In genomic region chr2:43518718-43519117, GRCh38 we compare ENCODE assay signal across 10 cellular contexts.
DNase-seq lines count a peak whose midpoint lies in the region; ATAC-seq and TF ChIP-seq lines count a peak whose summit lies in the region.
"Had no signal": no experiment of that assay in that cellular context is flagged by ENCODE, and none has a peak within 500 bp of the region (broad histone marks: within the 10 kb centered on the region; RNA-seq: fewer than 3 reads in every experiment).

No MANE protein-coding gene starts in this region.

- TF ChIP-seq CTCF in heart left ventricle (IDR thresholded peaks at IDR 0.05) (no peak), colonic mucosa (IDR thresholded peaks at IDR 0.05) (no peak), nephron progenitor cell (IDR thresholded peaks at IDR 0.05) (no peak), upper lobe of left lung (IDR thresholded peaks at IDR 0.05) (no peak)

- CTCF ChIA-PET in activated CD4-positive, alpha-beta T cell treated with anti-CD3 and anti-CD28 coated beads for 36 hours (lab: Charles Lee): interaction anchor here (1.0 to 1.6 kb wide), 3 partner anchors 11 to 35 kb away, joined by 3 to 4 read pairs (median 3); no protein-coding TSS in a partner anchor

- no peaks in the 10 kb centered on the region for H3K9me3 Mint-ChIP-seq in nephron progenitor cell
- H3K9me3 Mint-ChIP-seq in activated CD4-positive, alpha-beta T cell treated with anti-CD3 and anti-CD28 coated beads for 36 hours (ENCODE audit: low read depth): no peaks in the 10 kb centered on the region

- WGBS in heart left ventricle, 4 donors: 95 to 99% (median 97%) methylated on average over 2 of the region's 2 CpGs
- WGBS in upper lobe of left lung, 2 donors: 96 to 99% methylated on average over 2 of the region's 2 CpGs

- H3K4me1 ChIP-seq in heart left ventricle (peaks cover 2 to 57% (median 43%) of the 10 kb centered on the region in 12 donors), colonic mucosa (no peaks in the 10 kb centered on the region), upper lobe of left lung (peaks cover 40 to 48% (median 45%) of the 10 kb centered on the region in 4 donors)

- TF ChIP-seq EP300 in upper lobe of left lung (IDR thresholded peaks at IDR 0.05): no peak

- H3K27ac ChIP-seq in heart left ventricle (peak overlapping the region in 10 of 12 donors; percentile 2 to 81 (median 59)), colonic mucosa (peak overlapping the region; percentile 58), upper lobe of left lung (peak overlapping the region; percentile 73 to 80 (median 77))

- peak overlapping the region; percentile 65 for H3K27ac Mint-ChIP-seq in nephron progenitor cell
- H3K27ac Mint-ChIP-seq in activated CD4-positive, alpha-beta T cell treated with anti-CD3 and anti-CD28 coated beads for 36 hours: no peak overlapping the region

- no peaks in the 10 kb centered on the region for H3K9me3 ChIP-seq in heart left ventricle
- no peaks in the 10 kb centered on the region for H3K9me3 ChIP-seq in colonic mucosa
- no peaks in the 10 kb centered on the region for H3K9me3 ChIP-seq in upper lobe of left lung

- intact Hi-C loops in heart left ventricle (cut with DNase I): no loop called here
- intact Hi-C loops in Right ventricle myocardium inferior (cut with DNase I): no loop called here
- intact Hi-C loops in colonic mucosa (cut with DNase I): no loop called here
- intact Hi-C loops in activated CD4-positive, alpha-beta T cell treated with anti-CD3 and anti-CD28 coated beads for 36 hours (cut with DNase I, micrococcal nuclease): no loop called here

- H3K27me3 ChIP-seq in heart left ventricle: no peaks in the 10 kb centered on the region
- H3K27me3 ChIP-seq in colonic mucosa: no peaks in the 10 kb centered on the region
- H3K27me3 ChIP-seq in upper lobe of left lung: no peaks in the 10 kb centered on the region

- ATAC-seq in heart left ventricle: no peak
- ATAC-seq in Right ventricle myocardium inferior: no peak
- ATAC-seq in upper lobe of left lung (ENCODE audit: low FRiP score in 2 of 2): no peak
- no peak for ATAC-seq in activated CD4-positive, alpha-beta T cell treated with anti-CD3 and anti-CD28 coated beads for 36 hours

- H3K36me3 Mint-ChIP-seq in nephron progenitor cell (ENCODE audit: low read depth): peaks cover under 1% of the 10 kb centered on the region
- peaks cover 8% of the 10 kb centered on the region for H3K36me3 Mint-ChIP-seq in activated CD4-positive, alpha-beta T cell treated with anti-CD3 and anti-CD28 coated beads for 36 hours (ENCODE audit: low read depth)

- POLR2A ChIA-PET in activated CD4-positive, alpha-beta T cell treated with anti-CD3 and anti-CD28 coated beads for 36 hours (lab: Charles Lee): no interaction called here

- H3K4me1 Mint-ChIP-seq in nephron progenitor cell: no peaks in the 10 kb centered on the region
- peaks cover 33% of the 10 kb centered on the region for H3K4me1 Mint-ChIP-seq in activated CD4-positive, alpha-beta T cell treated with anti-CD3 and anti-CD28 coated beads for 36 hours

- H3K9ac ChIP-seq in colonic mucosa (ENCODE audit: low read depth in 2 of 2, low read length in 2 of 2): no peak overlapping the region

- H3K36me3 ChIP-seq in heart left ventricle (no peaks in the 10 kb centered on the region), colonic mucosa (no peaks in the 10 kb centered on the region), upper lobe of left lung (no peaks in the 10 kb centered on the region)

- H3K4me3 ChIP-seq in heart left ventricle (no peak overlapping the region), colonic mucosa (no peak overlapping the region), upper lobe of left lung (no peak overlapping the region)

- H3K4me3 Mint-ChIP-seq in nephron progenitor cell: no peak overlapping the region
- H3K4me3 Mint-ChIP-seq in activated CD4-positive, alpha-beta T cell treated with anti-CD3 and anti-CD28 coated beads for 36 hours: no peak overlapping the region

- TF ChIP-seq POLR2A in heart left ventricle (IDR thresholded peaks at IDR 0.05) (no peak), upper lobe of left lung (IDR thresholded peaks at IDR 0.05) (no peak)

- DNase-seq in heart left ventricle (no peak), Right ventricle myocardium inferior (ENCODE audit: missing footprints) (no peak), colonic mucosa (no peak), nephron progenitor cell (no peak), upper lobe of left lung (no peak), NCI-H446 treated with DMSO at 0.1 percent for 48 hours (lab: John Stamatoyannopoulos, UW) (no peak), putamen (ENCODE audit: low spot score) (no peak)
- DNase-seq in activated CD4-positive, alpha-beta T cell treated with anti-CD3 and anti-CD28 coated beads for 36 hours: no peak
- DNase-seq: anterior cingulate cortex, NCI-H446 had no signal

- H3K27me3 Mint-ChIP-seq in nephron progenitor cell (ENCODE audit: low read depth, poor library complexity): no peaks in the 10 kb centered on the region
- no peaks in the 10 kb centered on the region for H3K27me3 Mint-ChIP-seq in activated CD4-positive, alpha-beta T cell treated with anti-CD3 and anti-CD28 coated beads for 36 hours
